14 cellular contexts compared by ENCODE assay signal in genomic region chr9:131018621-131019020, GRCh38. TPM values are rescaled to one million over a fixed set of nuclear protein-coding genes. Genes with fewer than 3 reads are reported as not detected.
DNase-seq lines count a peak whose midpoint lies in the region; ATAC-seq and TF ChIP-seq lines count a peak whose summit lies in the region.
"Had no signal": no experiment of that assay in that cellular context is flagged by ENCODE, and none has a peak within 500 bp of the region (broad histone marks: within the 10 kb centered on the region; RNA-seq: fewer than 3 reads in every experiment).

No MANE protein-coding gene starts in this region.

- TF ChIP-seq CTCF in GM13977 (IDR thresholded peaks at IDR 0.05; ENCODE audit: extremely low read depth, insufficient read depth, missing control alignments) (peak; percentile 9), NB4 (IDR thresholded peaks at IDR 0.05; ENCODE audit: low read depth, low read length) (peak; percentile 20), neural progenitor cell (IDR thresholded peaks at IDR 0.05) (peak; percentile 37), nephron progenitor cell (IDR thresholded peaks at IDR 0.05) (no peak)

- H3K4me1 Mint-ChIP-seq in neural progenitor cell (peaks cover 13% of the 10 kb centered on the region), nephron progenitor cell (peaks cover 29% of the 10 kb centered on the region)
- no peaks in the 10 kb centered on the region for H3K4me1 Mint-ChIP-seq in activated naive CD8-positive, alpha-beta T cell treated with anti-CD3 and anti-CD28 coated beads for 36 hours
- H3K4me1 Mint-ChIP-seq: activated naive CD4-positive, alpha-beta T cell treated with anti-CD3 and anti-CD28 coated beads, Interleukin-2, amount 10 ng/mL, durations not matched to agents 7 days and 5 days; stimulated activated effector memory CD8-positive, alpha-beta T cell treated with anti-CD3 and anti-CD28 coated beads, Interleukin-12 subunit alpha, Interleukin-12 subunit beta, amount 100 ng/mL, for 72 hours had no signal

- H4K20me1 ChIP-seq in neural progenitor cell (ENCODE audit: low read depth), result no peaks in the 10 kb centered on the region

- H3K9me3 Mint-ChIP-seq in neural progenitor cell, result no peaks in the 10 kb centered on the region
- peaks cover 4% of the 10 kb centered on the region for H3K9me3 Mint-ChIP-seq in nephron progenitor cell
- no peaks in the 10 kb centered on the region for H3K9me3 Mint-ChIP-seq in activated naive CD8-positive, alpha-beta T cell treated with anti-CD3 and anti-CD28 coated beads for 36 hours
- H3K9me3 Mint-ChIP-seq: activated naive CD4-positive, alpha-beta T cell treated with anti-CD3 and anti-CD28 coated beads, Interleukin-2, amount 10 ng/mL, durations not matched to agents 7 days and 5 days; dendritic cell treated with granulocyte-macrophage colony-stimulating factor and Interleukin-4, amounts not matched to agents 40 ng/mL and 50 ng/mL, for 4 days; stimulated activated effector memory CD8-positive, alpha-beta T cell treated with anti-CD3 and anti-CD28 coated beads, Interleukin-12 subunit alpha, Interleukin-12 subunit beta, amount 100 ng/mL, for 72 hours had no signal

- H3K4me3 Mint-ChIP-seq in neural progenitor cell, result no peak overlapping the region
- H3K4me3 Mint-ChIP-seq in nephron progenitor cell, result no peak overlapping the region
- H3K4me3 Mint-ChIP-seq in activated naive CD8-positive, alpha-beta T cell treated with anti-CD3 and anti-CD28 coated beads for 36 hours, result no peak overlapping the region
- H3K4me3 Mint-ChIP-seq: activated naive CD4-positive, alpha-beta T cell treated with anti-CD3 and anti-CD28 coated beads, Interleukin-2, amount 10 ng/mL, durations not matched to agents 7 days and 5 days; dendritic cell treated with granulocyte-macrophage colony-stimulating factor and Interleukin-4, amounts not matched to agents 40 ng/mL and 50 ng/mL, for 4 days; stimulated activated effector memory CD8-positive, alpha-beta T cell treated with anti-CD3 and anti-CD28 coated beads, Interleukin-12 subunit alpha, Interleukin-12 subunit beta, amount 100 ng/mL, for 72 hours; T-helper 17 cell had no signal

- H3K27ac Mint-ChIP-seq in neural progenitor cell, result no peak overlapping the region
- no peak overlapping the region for H3K27ac Mint-ChIP-seq in nephron progenitor cell
- no peak overlapping the region for H3K27ac Mint-ChIP-seq in activated naive CD8-positive, alpha-beta T cell treated with anti-CD3 and anti-CD28 coated beads for 36 hours
- H3K27ac Mint-ChIP-seq: activated naive CD4-positive, alpha-beta T cell treated with anti-CD3 and anti-CD28 coated beads, Interleukin-2, amount 10 ng/mL, durations not matched to agents 7 days and 5 days; dendritic cell treated with granulocyte-macrophage colony-stimulating factor and Interleukin-4, amounts not matched to agents 40 ng/mL and 50 ng/mL, for 4 days; stimulated activated effector memory CD8-positive, alpha-beta T cell treated with anti-CD3 and anti-CD28 coated beads, Interleukin-12 subunit alpha, Interleukin-12 subunit beta, amount 100 ng/mL, for 72 hours; T-helper 17 cell had no signal

- H3F3A ChIP-seq in neural progenitor cell (ENCODE audit: low read depth), result no peaks in the 10 kb centered on the region

- DNase-seq in GM13977 (ENCODE audit: low spot score), result no peak
- no peak for DNase-seq in NB4 (ENCODE audit: low read depth)
- peak; percentile 71 to 85 for DNase-seq in T47D (ENCODE audit: low read depth in 1 of 2, low spot score in 1 of 2)
- no peak for DNase-seq in neural progenitor cell (ENCODE audit: low spot score)
- DNase-seq in nephron progenitor cell, result no peak
- DNase-seq in activated naive CD8-positive, alpha-beta T cell treated with anti-CD3 and anti-CD28 coated beads for 36 hours, result no peak
- DNase-seq: activated naive CD4-positive, alpha-beta T cell treated with anti-CD3 and anti-CD28 coated beads, Interleukin-2, amount 10 ng/mL, durations not matched to agents 7 days and 5 days; COR-L47; head of caudate nucleus; NCI-H774; T-helper 17 cell had no signal

- TF ChIP-seq POLR2A in NB4 (IDR thresholded peaks at IDR 0.05; ENCODE audit: extremely low read depth, insufficient read length), result no peak
- no peak for TF ChIP-seq POLR2A in GM18505 (IDR thresholded peaks at IDR 0.05; ENCODE audit: borderline replicate concordance, extremely low read depth, insufficient read depth, insufficient read length)

- ATAC-seq in GM18505 (IDR thresholded peaks at IDR 0.05; ENCODE audit: unreplicated experiment), result no peak
- ATAC-seq: stimulated activated effector memory CD8-positive, alpha-beta T cell treated with anti-CD3 and anti-CD28 coated beads, Interleukin-12 subunit alpha, Interleukin-12 subunit beta, amount 100 ng/mL, for 72 hours; T-helper 17 cell had no signal

- H3K4me3 ChIP-seq in NB4 (ENCODE audit: low read depth, low read length) (no peak overlapping the region), neural progenitor cell (no peak overlapping the region)

- H3K4me2 ChIP-seq in neural progenitor cell, result no peak overlapping the region

- peaks cover 12% of the 10 kb centered on the region for H3K27me3 Mint-ChIP-seq in neural progenitor cell (ENCODE audit: insufficient read depth, low read depth)
- H3K27me3 Mint-ChIP-seq in nephron progenitor cell (ENCODE audit: low read depth, poor library complexity), result peaks cover 40% of the 10 kb centered on the region
- H3K27me3 Mint-ChIP-seq in activated naive CD8-positive, alpha-beta T cell treated with anti-CD3 and anti-CD28 coated beads for 36 hours, result no peaks in the 10 kb centered on the region

- H2AFZ ChIP-seq in neural progenitor cell (replicated peaks), result no peak overlapping the region

- in situ Hi-C loops in GM13977 (cut with MboI; ENCODE audit: low pct_unique_long_range_greater_than_20kb, low sequenced_read_pairs, unreplicated experiment), result no loop called here
- in situ Hi-C loops in T47D (cut with HindIII; ENCODE audit: low pct_unique_long_range_greater_than_20kb, low sequenced_read_pairs), result no loop called here

- no peaks in the 10 kb centered on the region for H3K79me2 ChIP-seq in neural progenitor cell (ENCODE audit: low read depth)

- no peaks in the 10 kb centered on the region for H3K36me3 ChIP-seq in neural progenitor cell

- H3K9ac ChIP-seq in neural progenitor cell, result no peak overlapping the region

- no peak overlapping the region for H3K27ac ChIP-seq in neural progenitor cell

- no peaks in the 10 kb centered on the region for H3K27me3 ChIP-seq in neural progenitor cell

- no peaks in the 10 kb centered on the region for H3K36me3 Mint-ChIP-seq in neural progenitor cell
- no peaks in the 10 kb centered on the region for H3K36me3 Mint-ChIP-seq in nephron progenitor cell (ENCODE audit: low read depth)
- no peaks in the 10 kb centered on the region for H3K36me3 Mint-ChIP-seq in activated naive CD8-positive, alpha-beta T cell treated with anti-CD3 and anti-CD28 coated beads for 36 hours
- H3K36me3 Mint-ChIP-seq: activated naive CD4-positive, alpha-beta T cell treated with anti-CD3 and anti-CD28 coated beads, Interleukin-2, amount 10 ng/mL, durations not matched to agents 7 days and 5 days; stimulated activated effector memory CD8-positive, alpha-beta T cell treated with anti-CD3 and anti-CD28 coated beads, Interleukin-12 subunit alpha, Interleukin-12 subunit beta, amount 100 ng/mL, for 72 hours had no signal

- no peaks in the 10 kb centered on the region for H3K4me1 ChIP-seq in neural progenitor cell

- no peaks in the 10 kb centered on the region for H3K9me3 ChIP-seq in neural progenitor cell (ENCODE audit: low read depth)

RNA-seq across cellular contexts. Expression of gene LAMC3, which starts 9.6 kb away (rescaled TPM):
- total RNA-seq in neural progenitor cell (ENCODE audit: low replicate concordance), result 0.03 TPM in 1 of 2 replicates, not detected in the other
- under 1 TPM; 0.56 to 0.91 TPM for total RNA-seq in activated naive CD8-positive, alpha-beta T cell treated with anti-CD3 and anti-CD28 coated beads for 36 hours

Comparison
In these comparisons a context has a peak if more than half of its experiments do, and no peak if none do; other contexts are left out.
1. DNase-seq: peak in T47D (2 of 2); none in GM13977 (single experiment), NB4 (single experiment), neural progenitor cell (single experiment), nephron progenitor cell (single experiment) and activated naive CD8-positive, alpha-beta T cell treated with anti-CD3 and anti-CD28 coated beads for 36 hours (single experiment).